ENCODE assay signal across 10 cellular contexts in genomic region chr19:15201374-15202023, GRCh38. TPM values are rescaled to one million over a fixed set of nuclear protein-coding genes. Genes with fewer than 3 reads are reported as not detected.
DNase-seq lines count a peak whose midpoint lies in the region; ATAC-seq and TF ChIP-seq lines count a peak whose summit lies in the region.
"Had no signal": no experiment of that assay in that cellular context is flagged by ENCODE, and none has a peak within 500 bp of the region (broad histone marks: within the 10 kb centered on the region; RNA-seq: fewer than 3 reads in every experiment).

No MANE protein-coding gene starts in this region.

- peak overlapping the region; percentile 82 for H3K4me2 ChIP-seq in PC-3 (ENCODE audit: low read length)

- BruUV-seq in Caco-2 (replicated peaks; lab: Mats Ljungman, UMichigan) = no TSS peak
- no TSS peak for BruUV-seq in PC-3 (replicated peaks; lab: Mats Ljungman, UMichigan)

- peak overlapping the region; percentile 92 for H3K4me3 ChIP-seq in Caco-2 (ENCODE audit: low read depth, low read length)
- H3K4me3 ChIP-seq in PC-3 (ENCODE audit: low read length) = peak overlapping the region; percentile 60
- H3K4me3 ChIP-seq in epithelial cell of esophagus (ENCODE audit: low read length) = peak overlapping the region; percentile 37
- H3K4me3 ChIP-seq in psoas muscle = peak overlapping the region; percentile 44

- no peaks in the 10 kb centered on the region for H4K20me1 ChIP-seq in PC-3 (ENCODE audit: low read length)

- H3K4me3 Mint-ChIP-seq in Caco-2 (ENCODE audit: unreplicated experiment) = peak overlapping the region; percentile 74

- H3K36me3 Mint-ChIP-seq in Caco-2 (ENCODE audit: insufficient read depth, unreplicated experiment) = peaks cover 18% of the 10 kb centered on the region

- no peaks in the 10 kb centered on the region for H3F3A ChIP-seq in PC-3 (ENCODE audit: low read length, unreplicated experiment)

- H3K36me3 ChIP-seq in Caco-2 (ENCODE audit: control insufficient read depth, insufficient read depth, low read length) (peaks cover 2% of the 10 kb centered on the region; the same call in 1 of the 2 replicates), PC-3 (ENCODE audit: low read depth, low read length) (no peaks in the 10 kb centered on the region), psoas muscle (ENCODE audit: insufficient read depth in 1 of 2, low read depth in 1 of 2) (no peaks in the 10 kb centered on the region)
- H3K36me3 ChIP-seq: left lung had no signal

- ATAC-seq in PC-3 (no peak), psoas muscle (no peak), GM21737 (IDR thresholded peaks at IDR 0.05; ENCODE audit: unreplicated experiment) (no peak)

- CTCF ChIA-PET in Caco-2 (lab: Charles Lee) (no interaction called here), PC-3 (lab: Charles Lee) (no interaction called here)

- H3K27ac Mint-ChIP-seq in Caco-2 (ENCODE audit: unreplicated experiment) = peak overlapping the region; percentile 22

- H3K9me3 ChIP-seq in Caco-2 (no peaks in the 10 kb centered on the region), PC-3 (ENCODE audit: low read length) (no peaks in the 10 kb centered on the region), psoas muscle (no peaks in the 10 kb centered on the region)
- H3K9me3 ChIP-seq: left lung had no signal

- TF ChIP-seq CTCF in Caco-2 (IDR thresholded peaks at IDR 0.05; ENCODE audit: insufficient read depth in 1 of 2, low read depth in 1 of 2, low read length in 1 of 2, severe bottlenecking in 1 of 2, unreplicated experiment in 1 of 2) = no peak
- TF ChIP-seq CTCF in PC-3 (conservative IDR thresholded peaks at IDR 0.05; ENCODE audit: low read depth, low read length) = no peak
- TF ChIP-seq CTCF in epithelial cell of esophagus (IDR thresholded peaks at IDR 0.05; ENCODE audit: insufficient read depth, low read depth, low read length, missing control alignments) = no peak
- TF ChIP-seq CTCF in psoas muscle (IDR thresholded peaks at IDR 0.05) = no peak

- intact Hi-C loops in Caco-2 (cut with micrococcal nuclease; ENCODE audit: unreplicated experiment) (no loop called here), PC-3 (cut with micrococcal nuclease) (no loop called here), psoas muscle (cut with DNase I) (no loop called here)

- no peaks in the 10 kb centered on the region for H3K27me3 Mint-ChIP-seq in Caco-2 (ENCODE audit: insufficient read depth, unreplicated experiment)

- H3K27ac ChIP-seq in PC-3 (ENCODE audit: low read length) = no peak overlapping the region
- peak overlapping the region; percentile 36 for H3K27ac ChIP-seq in psoas muscle

- no peaks in the 10 kb centered on the region for H3K9me3 Mint-ChIP-seq in Caco-2 (ENCODE audit: unreplicated experiment)

- H3K79me2 ChIP-seq in PC-3 (ENCODE audit: low read length) = peaks cover 11% of the 10 kb centered on the region

- H3K4me1 ChIP-seq in Caco-2 (0 out of 2 replicates have a peak, but pooled peaks cover under 1% of the 10 kb centered on the region), PC-3 (ENCODE audit: insufficient read depth, low read length) (peaks cover 15% of the 10 kb centered on the region), psoas muscle (peaks cover 7% of the 10 kb centered on the region)

- H3K27me3 ChIP-seq in Caco-2 (replicated peaks; ENCODE audit: control insufficient read depth, insufficient read depth, low read length) (no peaks in the 10 kb centered on the region), PC-3 (ENCODE audit: low read length) (no peaks in the 10 kb centered on the region), psoas muscle (ENCODE audit: insufficient read depth in 3 of 3, low read length in 2 of 3) (peaks cover 0 to 62% (median 9%) of the 10 kb centered on the region in 3 donors)

- DNase-seq in Caco-2 (no peak), PC-3 (no peak), epithelial cell of esophagus (ENCODE audit: low read depth) (no peak), psoas muscle (no peak), nucleus accumbens (lab: John Stamatoyannopoulos, UW) (no peak), ureter (ENCODE audit: low spot score) (no peak), SHP77 (lab: John Stamatoyannopoulos, UW) (no peak)
- DNase-seq: NCI-H345 had no signal

- peaks cover 16% of the 10 kb centered on the region for H3K4me1 Mint-ChIP-seq in Caco-2 (ENCODE audit: low read depth, unreplicated experiment)

- peak overlapping the region; percentile 79 for H2AFZ ChIP-seq in PC-3 (ENCODE audit: low read length)

- H3K9ac ChIP-seq in PC-3 (ENCODE audit: low read length) = no peak overlapping the region

- no peaks in the 10 kb centered on the region for H3K9me2 ChIP-seq in PC-3 (replicated peaks; ENCODE audit: low read length)

- POLR2A ChIA-PET in Caco-2 (lab: Charles Lee) = no interaction called here
- POLR2A ChIA-PET in PC-3 (lab: Charles Lee; ENCODE audit: unreplicated experiment) = no interaction called here

- 87 to 89% (median 88%) methylated on average over 18 of the region's 18 CpGs for WGBS in psoas muscle, 3 donors

RNA-seq across cellular contexts. Expression of gene NOTCH3, which starts 0.7 kb away (rescaled TPM):
- total RNA-seq in Caco-2 (2022) (53.5 and 60.6 TPM in 2 replicates), PC-3 (2014; rRNA removed) (21.5 and 28.1 TPM in 2 replicates), psoas muscle (10 to 100 TPM; 29.4 to 80.8 (median 34.0) TPM), ureter (125 TPM)
- polyA plus RNA-seq in psoas muscle = 10 to 100 TPM in 1 of 3 donors, 1 to 10 TPM in 2; 8.2 to 11.6 (median 8.8) TPM

RNA-seq across cellular contexts. Expression of gene EPHX3, which starts 30.7 kb away (rescaled TPM):
- total RNA-seq in Caco-2 (2022) (0.97 and 1.2 TPM in 2 replicates), PC-3 (2014; rRNA removed) (not detected in 2 replicates), psoas muscle (under 1 TPM in 2 of 4 donors, not detected in 2; 0.19 to 0.20 TPM), ureter (2.5 TPM)
- polyA plus RNA-seq in psoas muscle = under 1 TPM; 0.05 to 0.20 (median 0.08) TPM

Comparison
In these comparisons a context has a peak if more than half of its experiments do, and no peak if none do; other contexts are left out.
1. H3K4me3 ChIP-seq: peak in every context shown above with its lines; median percentile 92 in Caco-2; 60 in PC-3; 44 in psoas muscle; 37 in epithelial cell of esophagus.